In the genomic region with DNA sequence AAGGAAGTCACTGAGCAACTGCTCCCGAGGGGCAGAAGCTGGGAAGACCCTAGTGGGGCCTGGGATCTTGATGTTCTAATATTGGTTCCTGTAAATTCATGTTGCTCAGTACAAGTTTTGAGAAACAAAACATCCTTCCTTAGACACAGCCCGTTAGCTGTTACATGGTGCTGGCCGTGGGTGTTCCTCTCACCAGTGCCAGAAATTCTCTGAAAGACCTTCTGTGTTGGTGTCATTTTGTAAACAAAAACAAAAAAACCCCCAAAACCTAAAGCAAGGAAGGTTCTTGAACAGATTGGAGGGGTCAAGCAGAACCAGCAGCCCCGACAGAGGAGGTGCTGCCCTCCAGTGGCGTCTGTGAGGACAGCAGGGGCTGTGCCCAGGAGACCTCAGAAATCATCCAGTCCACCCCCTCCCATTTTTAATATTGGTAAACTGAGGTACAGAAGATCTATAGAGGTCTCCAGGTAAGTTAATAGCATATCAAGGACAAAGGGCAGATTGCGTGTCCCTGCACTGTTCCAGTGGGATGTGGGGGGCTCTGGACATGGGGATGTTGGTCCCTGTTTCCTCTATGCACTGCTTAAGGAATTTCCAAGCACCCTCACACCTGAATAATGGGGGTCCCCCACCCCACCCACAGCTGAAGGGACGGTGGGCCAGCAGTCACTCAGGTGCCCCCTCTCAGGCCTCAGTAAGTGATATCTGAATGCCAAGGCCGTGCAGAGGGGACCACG, we compare ENCODE assay signal across 9 cellular contexts. TPM values are rescaled to one million over a fixed set of nuclear protein-coding genes. Genes with fewer than 3 reads are reported as not detected.
A peak's percentile ranks its signal among the peaks of the same experiment; 100 is the strongest.
DNase-seq lines count a peak whose midpoint lies in the region; ATAC-seq and TF ChIP-seq lines count a peak whose summit lies in the region.
"Had no signal": no experiment of that assay in that cellular context is flagged by ENCODE, and none has a peak within 500 bp of the region (broad histone marks: within the 10 kb centered on the region; RNA-seq: fewer than 3 reads in every experiment).

No MANE protein-coding gene starts in this region.

- peaks cover 43% of the 10 kb centered on the region for H3K4me1 Mint-ChIP-seq in activated naive CD4-positive, alpha-beta T cell treated with anti-CD3 and anti-CD28 coated beads for 36 hours (ENCODE audit: low read depth)
- no peaks in the 10 kb centered on the region for H3K4me1 Mint-ChIP-seq in glutamatergic neuron (ENCODE audit: low read depth, unreplicated experiment)

- peak; percentile 48 for ATAC-seq in GM18909 (IDR thresholded peaks at IDR 0.05; ENCODE audit: poor library complexity, unreplicated experiment)
- ATAC-seq in RWPE2 (ENCODE audit: low read depth) = 0 out of 3 replicates have a peak, but pooled peaks have one; percentile 35
- ATAC-seq in GM21515 (IDR thresholded peaks at IDR 0.05; ENCODE audit: unreplicated experiment) = no peak

- H3K27me3 Mint-ChIP-seq in activated naive CD4-positive, alpha-beta T cell treated with anti-CD3 and anti-CD28 coated beads for 36 hours (ENCODE audit: low read depth) = no peaks in the 10 kb centered on the region
- H3K27me3 Mint-ChIP-seq in glutamatergic neuron (ENCODE audit: unreplicated experiment) = peaks cover 6% of the 10 kb centered on the region

- TF ChIP-seq CTCF in AG04450 (IDR thresholded peaks at IDR 0.05; ENCODE audit: low read depth, low read length) (peak; percentile 95), RWPE2 (IDR thresholded peaks at IDR 0.05; ENCODE audit: poor library complexity, severe bottlenecking) (peak; percentile 93), glutamatergic neuron (IDR thresholded peaks at IDR 0.05; ENCODE audit: partially characterized antibody, unreplicated experiment) (peak; percentile 85)

- intact Hi-C loops in activated naive CD4-positive, alpha-beta T cell treated with anti-CD3 and anti-CD28 coated beads for 36 hours (cut with micrococcal nuclease) = loop anchor here (1.0 to 5.0 kb wide), 3 partner anchors 17 to 131 kb away; no protein-coding TSS in a partner anchor
- intact Hi-C loops in posterior cingulate gyrus (cut with DNase I) (loop anchor here (1.0 to 5.0 kb wide), 2 partner anchors 70 to 131 kb away; no protein-coding TSS in a partner anchor), posterior vena cava (cut with DNase I) (loop anchor here (2.0 to 5.0 kb wide), 2 partner anchors 69 to 71 kb away; no protein-coding TSS in a partner anchor)

- peak overlapping the region; percentile 84 for H3K27ac Mint-ChIP-seq in activated naive CD4-positive, alpha-beta T cell treated with anti-CD3 and anti-CD28 coated beads for 36 hours
- H3K27ac Mint-ChIP-seq in glutamatergic neuron (ENCODE audit: unreplicated experiment) = no peak overlapping the region

- DNase-seq in AG04450 (ENCODE audit: low read depth, low spot score) (no peak), RWPE2 (ENCODE audit: low spot score) (no peak), glutamatergic neuron (peak; percentile 80), posterior cingulate gyrus (peak; percentile 55 to 96 (median 78)), posterior vena cava (ENCODE audit: low spot score) (no peak)
- peak; percentile 85 for DNase-seq in activated naive CD4-positive, alpha-beta T cell treated with anti-CD3 and anti-CD28 coated beads for 36 hours

- peaks cover 6% of the 10 kb centered on the region for H3K9me3 Mint-ChIP-seq in activated naive CD4-positive, alpha-beta T cell treated with anti-CD3 and anti-CD28 coated beads for 36 hours
- H3K9me3 Mint-ChIP-seq in glutamatergic neuron (ENCODE audit: unreplicated experiment) = peaks cover 3% of the 10 kb centered on the region

- H3K36me3 Mint-ChIP-seq in activated naive CD4-positive, alpha-beta T cell treated with anti-CD3 and anti-CD28 coated beads for 36 hours (ENCODE audit: low read depth) = no peaks in the 10 kb centered on the region
- H3K36me3 Mint-ChIP-seq in glutamatergic neuron (ENCODE audit: unreplicated experiment) = peaks cover 5% of the 10 kb centered on the region

- H3K4me3 ChIP-seq in AG04450 (ENCODE audit: low read depth, low read length) (no peak overlapping the region), RWPE2 (ENCODE audit: severe bottlenecking) (no peak overlapping the region)

- no peaks in the 10 kb centered on the region for H3K36me3 ChIP-seq in RWPE2 (ENCODE audit: low read depth)

- peaks cover 5% of the 10 kb centered on the region; the same call in 1 of the 2 replicates for H3K9me3 ChIP-seq in AG04450 (ENCODE audit: control insufficient read depth, insufficient read depth, low read length)
- H3K9me3 ChIP-seq in RWPE2 (ENCODE audit: severe bottlenecking) = no peaks in the 10 kb centered on the region

- H3K27ac ChIP-seq in AG04450 (ENCODE audit: low read depth, low read length) (no peak overlapping the region), RWPE2 (ENCODE audit: poor library complexity, severe bottlenecking) (peak overlapping the region; percentile 71)

- CTCF ChIA-PET in AG04450 (lab: Charles Lee) = interaction anchor here (0.8 to 4.8 kb wide), 18 partner anchors 17 to 168 kb away, joined by 3 to 48 read pairs (median 5); no protein-coding TSS in a partner anchor
- CTCF ChIA-PET in activated naive CD4-positive, alpha-beta T cell treated with anti-CD3 and anti-CD28 coated beads for 36 hours (lab: Charles Lee) = interaction anchor here (0.5 to 7.5 kb wide), 30 partner anchors 9 to 952 kb away, joined by 3 to 141 read pairs (median 4); no protein-coding TSS in a partner anchor

- H3K27me3 ChIP-seq in AG04450 (ENCODE audit: control insufficient read depth, insufficient read depth, low read length) = peaks cover 2% of the 10 kb centered on the region
- H3K27me3 ChIP-seq in RWPE2 (ENCODE audit: insufficient read depth, poor library complexity, severe bottlenecking) = no peaks in the 10 kb centered on the region

- POLR2A ChIA-PET in AG04450 (lab: Yijun Ruan, JAX) = no interaction called here

- peak overlapping the region; percentile 41 for H3K4me3 Mint-ChIP-seq in activated naive CD4-positive, alpha-beta T cell treated with anti-CD3 and anti-CD28 coated beads for 36 hours
- H3K4me3 Mint-ChIP-seq in glutamatergic neuron (ENCODE audit: unreplicated experiment) = no peak overlapping the region

- H3K4me1 ChIP-seq in RWPE2 (ENCODE audit: insufficient read depth, poor library complexity, severe bottlenecking) = peaks cover 6% of the 10 kb centered on the region

RNA-seq across cellular contexts. Expression of gene SLC2A7, which starts 38.2 kb away (rescaled TPM):
- polyA plus RNA-seq in AG04450 (2011; rRNA removed) = not detected in 2 replicates
- polyA minus RNA-seq in AG04450 (2011; rRNA and poly(A)+ RNA removed) = not detected in 2 replicates
- total RNA-seq in activated naive CD4-positive, alpha-beta T cell treated with anti-CD3 and anti-CD28 coated beads for 36 hours = not detected
- total RNA-seq in glutamatergic neuron (ENCODE audit: unreplicated experiment) = not detected
- not detected for total RNA-seq in posterior vena cava
- total RNA-seq: subcutaneous adipose tissue had no signal

RNA-seq across cellular contexts. Expression of gene CA6, which starts 42.4 kb away (rescaled TPM):
- polyA plus RNA-seq in AG04450 (2011; rRNA removed) = not detected in 2 replicates
- polyA minus RNA-seq in AG04450 (2011; rRNA and poly(A)+ RNA removed) = not detected in 2 replicates
- under 1 TPM; 0.22 to 0.62 TPM for total RNA-seq in activated naive CD4-positive, alpha-beta T cell treated with anti-CD3 and anti-CD28 coated beads for 36 hours
- not detected for total RNA-seq in glutamatergic neuron (ENCODE audit: unreplicated experiment)
- total RNA-seq in posterior vena cava = not detected
- total RNA-seq: subcutaneous adipose tissue had no signal

Comparison
In these comparisons a context has a peak if more than half of its experiments do, and no peak if none do; other contexts are left out.
1. DNase-seq: peak in activated naive CD4-positive, alpha-beta T cell treated with anti-CD3 and anti-CD28 coated beads for 36 hours (single experiment), glutamatergic neuron (single experiment) and posterior cingulate gyrus (10 of 10); none in AG04450 (single experiment), RWPE2 (single experiment) and posterior vena cava (single experiment).
2. Peak in every context shown above with its lines, with median percentiles within 50 percentile points of each other: CTCF ChIP-seq.